Comparison of ENCODE assay signal across 1 cellular context in genomic region chrX:136728393-136728792, GRCh38.
TF ChIP-seq lines count a peak whose summit lies in the region.

No MANE protein-coding gene starts in this region.

TF ChIP-seq in GM23338, 12 proteins besides CTCF, POLR2A, EP300 and RAD21:
- TF ChIP-seq ETS1 (IDR thresholded peaks at IDR 0.05) (no peak), EZH2phosphoT487 (IDR thresholded peaks at IDR 0.05; ENCODE audit: unreplicated experiment) (no peak), POLR2AphosphoS5 (IDR thresholded peaks at IDR 0.05; ENCODE audit: low read depth) (no peak), CREB1 (CRISPR knock-in tag; IDR thresholded peaks at IDR 0.05; ENCODE audit: low read depth) (no peak), STAT1 (IDR thresholded peaks at IDR 0.05; ENCODE audit: unreplicated experiment) (no peak), EZH2 (IDR thresholded peaks at IDR 0.05; ENCODE audit: low read depth, unreplicated experiment) (no peak), REST (IDR thresholded peaks at IDR 0.05; ENCODE audit: unreplicated experiment) (no peak), JUNB (IDR thresholded peaks at IDR 0.05; ENCODE audit: unreplicated experiment) (no peak), ZNF462 (CRISPR knock-in tag; IDR thresholded peaks at IDR 0.05) (no peak), NANOG (IDR thresholded peaks at IDR 0.05; ENCODE audit: borderline replicate concordance) (no peak), ZNF331 (CRISPR knock-in tag; IDR thresholded peaks at IDR 0.05; ENCODE audit: low read depth) (no peak)
